In genomic region chr19:18279516-18280246, GRCh38 we compare ENCODE assay signal across 8 cellular contexts. TPM values are rescaled to one million over a fixed set of nuclear protein-coding genes. Genes with fewer than 3 reads are reported as not detected.
A peak's percentile ranks its signal among the peaks of the same experiment; 100 is the strongest.
DNase-seq lines count a peak whose midpoint lies in the region; ATAC-seq and TF ChIP-seq lines count a peak whose summit lies in the region.

No MANE protein-coding gene starts in this region.

- peak overlapping the region; percentile 92 for H3K4me3 Mint-ChIP-seq in activated T-helper 2 cell treated with anti-CD3 and anti-CD28 coated beads, Interferon-gamma antibody, Interleukin-2, Interleukin-4, amounts not matched to agents 10 μg/mL and 5 μg/mL and 100 μg/mL, durations not matched to agents 14 hours and 24 hours and 36 hours (ENCODE audit: low read depth)
- H3K4me3 Mint-ChIP-seq in naive thymus-derived CD8-positive, alpha-beta T cell, result peak overlapping the region; percentile 91 to 99 (median 97)
- peak overlapping the region; percentile 95 to 96 for H3K4me3 Mint-ChIP-seq in stimulated activated naive B cell treated with anti-CD40 and anti-IgM and Interleukin-4, amounts not matched to agents 10 μg/mL and 1 μg/mL and 100 μg/mL, for 72 hours

- TF ChIP-seq CTCF in LNCaP clone FGC (IDR thresholded peaks at IDR 0.05; ENCODE audit: control insufficient read depth, extremely low read depth, insufficient read depth) (peak; percentile 74), fibroblast of mammary gland (conservative IDR thresholded peaks at IDR 0.05; ENCODE audit: control insufficient read depth, insufficient read depth, low read depth, low read length) (peak; percentile 86)

- peaks cover 49% of the 10 kb centered on the region for H3K36me3 Mint-ChIP-seq in activated T-helper 2 cell treated with anti-CD3 and anti-CD28 coated beads, Interferon-gamma antibody, Interleukin-2, Interleukin-4, amounts not matched to agents 10 μg/mL and 5 μg/mL and 100 μg/mL, durations not matched to agents 14 hours and 24 hours and 36 hours (ENCODE audit: low read depth)
- H3K36me3 Mint-ChIP-seq in naive thymus-derived CD8-positive, alpha-beta T cell, result peaks cover 0 to 47% (median 7%) of the 10 kb centered on the region in 3 donors
- peaks cover 36 to 46% of the 10 kb centered on the region in 2 donors for H3K36me3 Mint-ChIP-seq in stimulated activated naive B cell treated with anti-CD40 and anti-IgM and Interleukin-4, amounts not matched to agents 10 μg/mL and 1 μg/mL and 100 μg/mL, for 72 hours

- POLR2A ChIA-PET in naive thymus-derived CD8-positive, alpha-beta T cell (lab: Charles Lee), result interaction anchor here (0.6 to 23.0 kb wide), 47 partner anchors 9 to 937 kb away, joined by 3 to 2305 read pairs (median 6); partner anchors contain the start of genes ARRDC2, FCHO1, KXD1 and LSM4

- H3K27ac Mint-ChIP-seq in activated T-helper 2 cell treated with anti-CD3 and anti-CD28 coated beads, Interferon-gamma antibody, Interleukin-2, Interleukin-4, amounts not matched to agents 10 μg/mL and 5 μg/mL and 100 μg/mL, durations not matched to agents 14 hours and 24 hours and 36 hours, result peak overlapping the region; percentile 98
- peak overlapping the region; percentile 91 to 100 (median 99) for H3K27ac Mint-ChIP-seq in naive thymus-derived CD8-positive, alpha-beta T cell
- peak overlapping the region; percentile 98 for H3K27ac Mint-ChIP-seq in stimulated activated naive B cell treated with anti-CD40 and anti-IgM and Interleukin-4, amounts not matched to agents 10 μg/mL and 1 μg/mL and 100 μg/mL, for 72 hours

- no peaks in the 10 kb centered on the region for H3K27me3 Mint-ChIP-seq in activated T-helper 2 cell treated with anti-CD3 and anti-CD28 coated beads, Interferon-gamma antibody, Interleukin-2, Interleukin-4, amounts not matched to agents 10 μg/mL and 5 μg/mL and 100 μg/mL, durations not matched to agents 14 hours and 24 hours and 36 hours (ENCODE audit: low read depth)
- peaks cover 0 to 6% (median 0%) of the 10 kb centered on the region in 5 donors for H3K27me3 Mint-ChIP-seq in naive thymus-derived CD8-positive, alpha-beta T cell
- H3K27me3 Mint-ChIP-seq in stimulated activated naive B cell treated with anti-CD40 and anti-IgM and Interleukin-4, amounts not matched to agents 10 μg/mL and 1 μg/mL and 100 μg/mL, for 72 hours, result peaks cover 0 to 4% of the 10 kb centered on the region in 2 donors

- H3K9me3 Mint-ChIP-seq in activated T-helper 2 cell treated with anti-CD3 and anti-CD28 coated beads, Interferon-gamma antibody, Interleukin-2, Interleukin-4, amounts not matched to agents 10 μg/mL and 5 μg/mL and 100 μg/mL, durations not matched to agents 14 hours and 24 hours and 36 hours, result no peaks in the 10 kb centered on the region
- H3K9me3 Mint-ChIP-seq in naive thymus-derived CD8-positive, alpha-beta T cell, result peaks cover 0 to 6% (median 0%) of the 10 kb centered on the region in 9 donors
- no peaks in the 10 kb centered on the region for H3K9me3 Mint-ChIP-seq in stimulated activated naive B cell treated with anti-CD40 and anti-IgM and Interleukin-4, amounts not matched to agents 10 μg/mL and 1 μg/mL and 100 μg/mL, for 72 hours

- intact Hi-C loops in activated T-helper 2 cell treated with anti-CD3 and anti-CD28 coated beads, Interferon-gamma antibody, Interleukin-2, Interleukin-4, amounts not matched to agents 10 μg/mL and 5 μg/mL and 100 μg/mL, durations not matched to agents 14 hours and 24 hours and 36 hours (cut with micrococcal nuclease), result loop anchor here (1.0 to 5.0 kb wide), 5 partner anchors 13 to 133 kb away; partner anchors contain the start of gene LSM4

- peaks cover 28% of the 10 kb centered on the region for H3K4me1 Mint-ChIP-seq in activated T-helper 2 cell treated with anti-CD3 and anti-CD28 coated beads, Interferon-gamma antibody, Interleukin-2, Interleukin-4, amounts not matched to agents 10 μg/mL and 5 μg/mL and 100 μg/mL, durations not matched to agents 14 hours and 24 hours and 36 hours (ENCODE audit: low read depth)
- H3K4me1 Mint-ChIP-seq in naive thymus-derived CD8-positive, alpha-beta T cell, result peaks cover 22 to 57% (median 48%) of the 10 kb centered on the region in 4 donors
- peaks cover 43 to 63% of the 10 kb centered on the region in 2 donors for H3K4me1 Mint-ChIP-seq in stimulated activated naive B cell treated with anti-CD40 and anti-IgM and Interleukin-4, amounts not matched to agents 10 μg/mL and 1 μg/mL and 100 μg/mL, for 72 hours

- peak; percentile 24 for ATAC-seq in GM18868 (IDR thresholded peaks at IDR 0.05; ENCODE audit: unreplicated experiment)
- ATAC-seq in naive thymus-derived CD8-positive, alpha-beta T cell, result peak; percentile 24 to 25
- peak; percentile 42 to 50 for ATAC-seq in stimulated activated naive B cell treated with anti-CD40 and anti-IgM and Interleukin-4, amounts not matched to agents 10 μg/mL and 1 μg/mL and 100 μg/mL, for 72 hours (replicated peaks)

- H3K4me3 ChIP-seq in LNCaP clone FGC (ENCODE audit: low read depth, low read length), result peak overlapping the region; percentile 89
- peak overlapping the region; percentile 92 for H3K4me3 ChIP-seq in fibroblast of mammary gland (ENCODE audit: control insufficient read depth, low read depth, low read length)

- peak; percentile 90 for DNase-seq in A172 (ENCODE audit: low spot score)
- DNase-seq in LNCaP clone FGC (ENCODE audit: low read depth), result peak; percentile 83
- DNase-seq in RKO (ENCODE audit: low spot score), result peak; percentile 92
- DNase-seq in activated T-helper 2 cell treated with anti-CD3 and anti-CD28 coated beads, Interferon-gamma antibody, Interleukin-2, Interleukin-4, amounts not matched to agents 10 μg/mL and 5 μg/mL and 100 μg/mL, durations not matched to agents 14 hours and 24 hours and 36 hours (ENCODE audit: low spot score), result peak; percentile 92
- DNase-seq in fibroblast of mammary gland (ENCODE audit: low read depth), result peak; percentile 94
- peak; percentile 80 to 97 (median 91) for DNase-seq in naive thymus-derived CD8-positive, alpha-beta T cell
- DNase-seq in stimulated activated naive B cell treated with anti-CD40 and anti-IgM and Interleukin-4, amounts not matched to agents 10 μg/mL and 1 μg/mL and 100 μg/mL, for 72 hours, result peak; percentile 90

RNA-seq across cellular contexts. Expression of gene JUND, which starts 1.7 kb away (rescaled TPM):
- total RNA-seq in A172 (2014; rRNA removed; shearing (Covaris generic)), result 91.3 and 129 TPM in 2 replicates
- total RNA-seq in activated T-helper 2 cell treated with anti-CD3 and anti-CD28 coated beads, Interferon-gamma antibody, Interleukin-2, Interleukin-4, amounts not matched to agents 10 μg/mL and 5 μg/mL and 100 μg/mL, durations not matched to agents 14 hours and 24 hours and 36 hours, result 462 and 464 TPM in 2 replicates
- total RNA-seq in naive thymus-derived CD8-positive, alpha-beta T cell, result 100 to 1,000 TPM; 181 to 189 TPM
- 100 to 1,000 TPM in 1 of 3 donors, 10 to 100 TPM in 2; 43.3 to 169 (median 69.1) TPM for polyA plus RNA-seq in naive thymus-derived CD8-positive, alpha-beta T cell

RNA-seq across cellular contexts. Expression of gene IQCN, which starts 5.4 kb away (rescaled TPM):
- total RNA-seq in A172 (2014; rRNA removed; shearing (Covaris generic)), result 0.69 and 1.2 TPM in 2 replicates
- 2.9 and 3.3 TPM in 2 replicates for total RNA-seq in activated T-helper 2 cell treated with anti-CD3 and anti-CD28 coated beads, Interferon-gamma antibody, Interleukin-2, Interleukin-4, amounts not matched to agents 10 μg/mL and 5 μg/mL and 100 μg/mL, durations not matched to agents 14 hours and 24 hours and 36 hours
- total RNA-seq in naive thymus-derived CD8-positive, alpha-beta T cell, result 1 to 10 TPM; 7.4 to 8.4 TPM
- under 1 TPM in 2 of 3 donors, not detected in 1; 0.06 to 0.15 TPM for polyA plus RNA-seq in naive thymus-derived CD8-positive, alpha-beta T cell

RNA-seq across cellular contexts. Expression of gene LSM4, which starts 43.2 kb away (rescaled TPM):
- total RNA-seq in A172 (2014; rRNA removed; shearing (Covaris generic)), result 403 and 478 TPM in 2 replicates
- total RNA-seq in activated T-helper 2 cell treated with anti-CD3 and anti-CD28 coated beads, Interferon-gamma antibody, Interleukin-2, Interleukin-4, amounts not matched to agents 10 μg/mL and 5 μg/mL and 100 μg/mL, durations not matched to agents 14 hours and 24 hours and 36 hours, result 198 and 208 TPM in 2 replicates
- total RNA-seq in naive thymus-derived CD8-positive, alpha-beta T cell, result 10 to 100 TPM; 82.1 to 84.0 TPM
- polyA plus RNA-seq in naive thymus-derived CD8-positive, alpha-beta T cell, result 100 to 1,000 TPM; 162 to 198 (median 181) TPM

RNA-seq across cellular contexts. Expression of gene PDE4C, which starts 53.4 kb away (rescaled TPM):
- 0.02 TPM in 1 of 2 replicates, not detected in the other for total RNA-seq in A172 (2014; rRNA removed; shearing (Covaris generic))
- 0.14 TPM in 2 replicates for total RNA-seq in activated T-helper 2 cell treated with anti-CD3 and anti-CD28 coated beads, Interferon-gamma antibody, Interleukin-2, Interleukin-4, amounts not matched to agents 10 μg/mL and 5 μg/mL and 100 μg/mL, durations not matched to agents 14 hours and 24 hours and 36 hours
- not detected for total RNA-seq in naive thymus-derived CD8-positive, alpha-beta T cell
- polyA plus RNA-seq in naive thymus-derived CD8-positive, alpha-beta T cell, result not detected

Comparison
In these comparisons a context has a peak if more than half of its experiments do, and no peak if none do; other contexts are left out.
1. Peak in every context shown above with its lines: DNase-seq, ATAC-seq and H3K4me3 ChIP-seq.